Comparison of ENCODE assay signal across 9 cellular contexts in genomic region chr19:43316591-43317319, GRCh38. TPM values are rescaled to one million over a fixed set of nuclear protein-coding genes. Genes with fewer than 3 reads are reported as not detected.
DNase-seq lines count a peak whose midpoint lies in the region; ATAC-seq and TF ChIP-seq lines count a peak whose summit lies in the region.
"Had no signal": no experiment of that assay in that cellular context is flagged by ENCODE, and none has a peak within 500 bp of the region (broad histone marks: within the 10 kb centered on the region; RNA-seq: fewer than 3 reads in every experiment).

No MANE protein-coding gene starts in this region.

- H3K27me3 ChIP-seq in GM06990 (replicated peaks; ENCODE audit: control insufficient read depth, insufficient read depth, low read length) = no peaks in the 10 kb centered on the region
- H3K27me3 ChIP-seq in fibroblast of lung (ENCODE audit: control insufficient read depth, insufficient read depth, low read length) = no peaks in the 10 kb centered on the region
- H3K27me3 ChIP-seq in PC-9 (ENCODE audit: insufficient read depth, low read depth) = no peaks in the 10 kb centered on the region

- H3K27ac ChIP-seq in fibroblast of lung (ENCODE audit: insufficient read depth, low read length) = no peak overlapping the region
- H3K27ac ChIP-seq in PC-9 = no peak overlapping the region

- H3K79me2 ChIP-seq in fibroblast of lung (ENCODE audit: control insufficient read depth, insufficient read depth, low read length) = no peaks in the 10 kb centered on the region
- no peaks in the 10 kb centered on the region for H3K79me2 ChIP-seq in PC-9 (ENCODE audit: low read depth)

- POLR2A ChIA-PET in PC-9 (lab: Charles Lee; ENCODE audit: unreplicated experiment) = no interaction called here

- TF ChIP-seq CTCF in GM06990 (IDR thresholded peaks at IDR 0.05; ENCODE audit: insufficient read depth, low read length, poor library complexity, severe bottlenecking) (peak; percentile 30), fibroblast of lung (conservative IDR thresholded peaks at IDR 0.05 in 1 of 2, IDR thresholded peaks at IDR 0.05 in 1 of 2; ENCODE audit: low read depth in 1 of 2, low read length in 2 of 2) (peak; percentile 30 to 31), PC-9 (conservative IDR thresholded peaks at IDR 0.05) (no peak)

- no peaks in the 10 kb centered on the region for H3K36me3 ChIP-seq in GM06990 (ENCODE audit: control insufficient read depth, insufficient read depth, low read length)
- no peaks in the 10 kb centered on the region for H3K36me3 ChIP-seq in fibroblast of lung (ENCODE audit: control insufficient read depth, insufficient read depth, low read length)
- peaks cover 8% of the 10 kb centered on the region; the same call in 1 of the 2 replicates for H3K36me3 ChIP-seq in PC-9 (ENCODE audit: low read depth)

- no peak for ATAC-seq in HG02623 (IDR thresholded peaks at IDR 0.05; ENCODE audit: unreplicated experiment)

- H3F3A ChIP-seq in PC-9 (ENCODE audit: insufficient read depth, low read depth) = peaks cover 37% of the 10 kb centered on the region

- no peaks in the 10 kb centered on the region for H3K9me2 ChIP-seq in PC-9 (ENCODE audit: insufficient read depth)

- H4K20me1 ChIP-seq in fibroblast of lung (ENCODE audit: control insufficient read depth, extremely low read depth, insufficient read depth, low read length) = no peaks in the 10 kb centered on the region
- H4K20me1 ChIP-seq in PC-9 (ENCODE audit: insufficient read depth) = no peaks in the 10 kb centered on the region

- no peak overlapping the region for H2AFZ ChIP-seq in fibroblast of lung (ENCODE audit: low read length)
- no peak overlapping the region for H2AFZ ChIP-seq in PC-9

- H3K4me2 ChIP-seq in fibroblast of lung (ENCODE audit: extremely low read depth, insufficient read depth, low read length) (no peak overlapping the region), PC-9 (no peak overlapping the region)

- BruUV-seq in PC-9 (replicated peaks; lab: Mats Ljungman, UMichigan) = no TSS peak

- H3K9me3 ChIP-seq in fibroblast of lung (ENCODE audit: control insufficient read depth, insufficient read depth, low read depth, low read length) (no peaks in the 10 kb centered on the region), PC-9 (ENCODE audit: insufficient read depth, low read depth) (no peaks in the 10 kb centered on the region)

- no peaks in the 10 kb centered on the region for H3K4me1 ChIP-seq in fibroblast of lung (ENCODE audit: control insufficient read depth, extremely low read depth, insufficient read depth, low read length)
- peaks cover 24% of the 10 kb centered on the region for H3K4me1 ChIP-seq in PC-9 (replicated peaks; ENCODE audit: insufficient read depth)

- H3K4me3 ChIP-seq in GM06990 (replicated peaks; ENCODE audit: low read depth, low read length) (no peak overlapping the region), fibroblast of lung (replicated peaks in 1 of 4; ENCODE audit: control extremely low read depth in 1 of 4, insufficient read depth in 1 of 4, low read depth in 3 of 4, low read length in 4 of 4) (no peak overlapping the region), PC-9 (no peak overlapping the region)

- CTCF ChIA-PET in PC-9 (lab: Charles Lee) = no interaction called here

- no peak overlapping the region for H3K9ac ChIP-seq in fibroblast of lung (ENCODE audit: insufficient read depth, low read length)

- DNase-seq in 8988T (peak; percentile 23), GM06990 (ENCODE audit: extremely low read depth, insufficient read length) (no peak), OCI-M1 (lab: John Stamatoyannopoulos, UW) (peak; percentile 59), fibroblast of lung (ENCODE audit: low read depth in 2 of 2) (peak; percentile 9 to 25), GDM1 (lab: John Stamatoyannopoulos, UW) (no peak), PC-9 (no peak), DMS153 (lab: John Stamatoyannopoulos, UW) (no peak)
- DNase-seq: mesenchymal stem cell had no signal

- intact Hi-C loops in PC-9 (cut with micrococcal nuclease; ENCODE audit: unreplicated experiment) = no loop called here

RNA-seq across cellular contexts. Expression of gene CD177, which starts 36.7 kb away (rescaled TPM):
- total RNA-seq in fibroblast of lung (under 0.01 and 0.33 TPM in 2 replicates), PC-9 (2021) (6.0 and 7.8 TPM in 2 replicates)
- 0.19 and 0.30 TPM in 2 replicates for polyA plus RNA-seq in fibroblast of lung
- 0.13 and 0.23 TPM in 2 replicates for polyA plus RNA-seq in fibroblast of lung (2012)
- 0.37 and 1.2 TPM in 2 replicates for polyA minus RNA-seq in fibroblast of lung (ENCODE audit: low replicate concordance)

RNA-seq across cellular contexts. Expression of gene PSG9, which starts 47.4 kb away (rescaled TPM):
- 0.17 TPM in 1 of 2 replicates, not detected in the other for total RNA-seq in fibroblast of lung
- 3.4 and 4.3 TPM in 2 replicates for polyA plus RNA-seq in fibroblast of lung
- polyA plus RNA-seq in fibroblast of lung (2012) = 2.0 and 2.8 TPM in 2 replicates
- 0.85 and 1.4 TPM in 2 replicates for polyA minus RNA-seq in fibroblast of lung (ENCODE audit: low replicate concordance)
- total RNA-seq in PC-9 (2021) = not detected in 2 replicates

Comparison
In these comparisons a context has a peak if more than half of its experiments do, and no peak if none do; other contexts are left out.
1. DNase-seq: peak in 8988T (single experiment), OCI-M1 (single experiment) and fibroblast of lung (2 of 2); none in GM06990 (single experiment), GDM1 (single experiment), PC-9 (0 of 2) and DMS153 (single experiment).